ENCODE assay signal across 23 cellular contexts in genomic region chr14:91291786-91292405, GRCh38. TPM values are rescaled to one million over a fixed set of nuclear protein-coding genes. Genes with fewer than 3 reads are reported as not detected.
DNase-seq lines count a peak whose midpoint lies in the region; ATAC-seq and TF ChIP-seq lines count a peak whose summit lies in the region.
"Had no signal": no experiment of that assay in that cellular context is flagged by ENCODE, and none has a peak within 500 bp of the region (broad histone marks: within the 10 kb centered on the region; RNA-seq: fewer than 3 reads in every experiment).

No MANE protein-coding gene starts in this region.

- POLR2A ChIA-PET in naive thymus-derived CD8-positive, alpha-beta T cell (lab: Charles Lee) = interaction anchor here (1.1 kb wide), 1 partner anchor 12 kb away, joined by 3 read pairs; no protein-coding TSS in a partner anchor

- peaks cover 0 to 2% (median 0%) of the 10 kb centered on the region in 7 donors for H3K9me3 Mint-ChIP-seq in CD4-positive, CD25-positive, alpha-beta regulatory T cell
- H3K9me3 Mint-ChIP-seq in activated T-helper 17 cell treated with anti-CD3 and anti-CD28 coated beads, Interleukin-2, amount 50 U/mL, for 72 hours = no peaks in the 10 kb centered on the region
- H3K9me3 Mint-ChIP-seq in naive thymus-derived CD8-positive, alpha-beta T cell = no peaks in the 10 kb centered on the region
- H3K9me3 Mint-ChIP-seq: mesothelial cell of epicardium, neural crest cell had no signal

- H3K27ac ChIP-seq in C4-2B = peak overlapping the region; percentile 95
- no peak overlapping the region for H3K27ac ChIP-seq in CD4-positive, CD25-positive, alpha-beta regulatory T cell (ENCODE audit: insufficient read depth, low read length, poor library complexity, severe bottlenecking)
- H3K27ac ChIP-seq: SJCRH30, thoracic aorta had no signal

- no peaks in the 10 kb centered on the region for H3K9me3 ChIP-seq in CD4-positive, CD25-positive, alpha-beta regulatory T cell (ENCODE audit: control insufficient read depth in 2 of 2, low read length in 2 of 2)
- H3K9me3 ChIP-seq: SJCRH30, thoracic aorta had no signal

- no peak for TF ChIP-seq CTCF in C4-2B (conservative IDR thresholded peaks at IDR 0.05)

- no peak for ATAC-seq in CD4-positive, CD25-positive, alpha-beta regulatory T cell (ENCODE audit: low read depth in 2 of 2)
- ATAC-seq in activated T-helper 17 cell treated with anti-CD3 and anti-CD28 coated beads, Interleukin-2, amount 50 U/mL, for 72 hours (replicated peaks) = no peak
- ATAC-seq in naive thymus-derived CD8-positive, alpha-beta T cell = no peak
- ATAC-seq in GM21786 (IDR thresholded peaks at IDR 0.05; ENCODE audit: unreplicated experiment) = no peak
- ATAC-seq: left lobe of liver, Panc1 had no signal

- no peak overlapping the region for H3K4me3 Mint-ChIP-seq in CD4-positive, CD25-positive, alpha-beta regulatory T cell
- no peak overlapping the region for H3K4me3 Mint-ChIP-seq in activated T-helper 17 cell treated with anti-CD3 and anti-CD28 coated beads, Interleukin-2, amount 50 U/mL, for 72 hours
- peak overlapping the region in 1 of 10 donors; percentile 6 for H3K4me3 Mint-ChIP-seq in naive thymus-derived CD8-positive, alpha-beta T cell
- H3K4me3 Mint-ChIP-seq: mesothelial cell of epicardium, neural crest cell had no signal

- no peaks in the 10 kb centered on the region for H3K27me3 ChIP-seq in CD4-positive, CD25-positive, alpha-beta regulatory T cell (ENCODE audit: control insufficient read depth, insufficient read depth, low read length)
- H3K27me3 ChIP-seq: SJCRH30 had no signal

- H3K36me3 ChIP-seq in CD4-positive, CD25-positive, alpha-beta regulatory T cell (ENCODE audit: control insufficient read depth, insufficient read depth, low read length) = peaks cover 100% of the 10 kb centered on the region
- H3K36me3 ChIP-seq: SJCRH30, thoracic aorta had no signal

- H3K36me3 Mint-ChIP-seq in CD4-positive, CD25-positive, alpha-beta regulatory T cell = peaks cover 52% of the 10 kb centered on the region
- peaks cover 98% of the 10 kb centered on the region for H3K36me3 Mint-ChIP-seq in activated T-helper 17 cell treated with anti-CD3 and anti-CD28 coated beads, Interleukin-2, amount 50 U/mL, for 72 hours (ENCODE audit: low read depth)
- peaks cover 0 to 95% (median 18%) of the 10 kb centered on the region in 3 donors for H3K36me3 Mint-ChIP-seq in naive thymus-derived CD8-positive, alpha-beta T cell

- no peaks in the 10 kb centered on the region for H3K27me3 Mint-ChIP-seq in CD4-positive, CD25-positive, alpha-beta regulatory T cell
- no peaks in the 10 kb centered on the region for H3K27me3 Mint-ChIP-seq in activated T-helper 17 cell treated with anti-CD3 and anti-CD28 coated beads, Interleukin-2, amount 50 U/mL, for 72 hours
- no peaks in the 10 kb centered on the region for H3K27me3 Mint-ChIP-seq in naive thymus-derived CD8-positive, alpha-beta T cell

- peak overlapping the region in 2 of 3 donors; percentile 85 to 86 for H3K27ac Mint-ChIP-seq in CD4-positive, CD25-positive, alpha-beta regulatory T cell
- H3K27ac Mint-ChIP-seq in activated T-helper 17 cell treated with anti-CD3 and anti-CD28 coated beads, Interleukin-2, amount 50 U/mL, for 72 hours = peak overlapping the region; percentile 85
- peak overlapping the region; percentile 61 to 96 (median 88) for H3K27ac Mint-ChIP-seq in naive thymus-derived CD8-positive, alpha-beta T cell
- H3K27ac Mint-ChIP-seq: mesothelial cell of epicardium had no signal

- H3K4me1 Mint-ChIP-seq in CD4-positive, CD25-positive, alpha-beta regulatory T cell = peaks cover 0 to 10% (median 4%) of the 10 kb centered on the region in 4 donors
- no peaks in the 10 kb centered on the region for H3K4me1 Mint-ChIP-seq in activated T-helper 17 cell treated with anti-CD3 and anti-CD28 coated beads, Interleukin-2, amount 50 U/mL, for 72 hours
- peaks cover 4 to 27% (median 12%) of the 10 kb centered on the region in 4 donors for H3K4me1 Mint-ChIP-seq in naive thymus-derived CD8-positive, alpha-beta T cell
- H3K4me1 Mint-ChIP-seq: mesothelial cell of epicardium, neural crest cell had no signal

- H3K4me1 ChIP-seq in CD4-positive, CD25-positive, alpha-beta regulatory T cell (ENCODE audit: control insufficient read depth, insufficient read depth, low read length, poor library complexity, severe bottlenecking) = no peaks in the 10 kb centered on the region
- H3K4me1 ChIP-seq: SJCRH30 had no signal

- DNase-seq in CD4-positive, CD25-positive, alpha-beta regulatory T cell = no peak
- no peak for DNase-seq in naive thymus-derived CD8-positive, alpha-beta T cell
- DNase-seq in DMS114 treated with DMSO at 0.1 percent for 48 hours (lab: John Stamatoyannopoulos, UW; ENCODE audit: unreplicated experiment) = no peak
- DNase-seq in ecto neural progenitor cell (ENCODE audit: low spot score) = no peak
- DNase-seq: activated CD4-positive, alpha-beta T cell treated with anti-CD3 and anti-CD28 coated beads, Interleukin-2, amount 50 U/mL, for 48 hours; AML-193; amniotic stem cell; Calu3; cortex of kidney; head of caudate nucleus; KBM-7; NCI-H1436; NCI-H510A; NK-92 treated with Interleukin-12 subunit alpha and Interleukin-12 subunit beta, amount 100 ng/mL, for 24 hours; SJCRH30 had no signal

- no peak overlapping the region for H3K4me3 ChIP-seq in CD4-positive, CD25-positive, alpha-beta regulatory T cell (ENCODE audit: low read depth, low read length)
- H3K4me3 ChIP-seq: SJCRH30, thoracic aorta had no signal

RNA-seq across cellular contexts. Expression of gene GPR68, which starts 47.4 kb away (rescaled TPM):
- total RNA-seq in CD4-positive, CD25-positive, alpha-beta regulatory T cell = 18.8 TPM
- 10 to 100 TPM in 2 of 4 donors, 1 to 10 TPM in 2; 8.5 to 19.1 (median 11.0) TPM for polyA plus RNA-seq in CD4-positive, CD25-positive, alpha-beta regulatory T cell
- 10 to 100 TPM; 36.8 to 44.8 TPM for total RNA-seq in activated T-helper 17 cell treated with anti-CD3 and anti-CD28 coated beads, Interleukin-2, amount 50 U/mL, for 72 hours
- total RNA-seq in naive thymus-derived CD8-positive, alpha-beta T cell = under 1 TPM; 0.60 to 0.73 TPM
- polyA plus RNA-seq in naive thymus-derived CD8-positive, alpha-beta T cell = 1 to 10 TPM in 1 of 3 donors, under 1 TPM in 2; 0.15 to 7.9 (median 0.82) TPM
- total RNA-seq: Calu3, SJCRH30 had no signal

Comparison
In these comparisons a context has a peak if more than half of its experiments do, and no peak if none do; other contexts are left out.
1. RNA of gene GPR68, which starts 47.4 kb away (total RNA-seq): 36.8 to 44.8 TPM in activated T-helper 17 cell treated with anti-CD3 and anti-CD28 coated beads, Interleukin-2, amount 50 U/mL, for 72 hours and 18.8 TPM in CD4-positive, CD25-positive, alpha-beta regulatory T cell (single experiment); 0.60 to 0.73 TPM in naive thymus-derived CD8-positive, alpha-beta T cell; every median in the first group is over 10 times any median in the second.
2. Peak in every context shown above with its lines, with median percentiles within 50 percentile points of each other: H3K27ac Mint-ChIP-seq.